ENCODE assay signal across 8 cellular contexts in genomic region chr12:67268335-67268895, GRCh38. TPM values are rescaled to one million over a fixed set of nuclear protein-coding genes. Genes with fewer than 3 reads are reported as not detected.
A peak's percentile ranks its signal among the peaks of the same experiment; 100 is the strongest.
DNase-seq lines count a peak whose midpoint lies in the region; ATAC-seq and TF ChIP-seq lines count a peak whose summit lies in the region.

No MANE protein-coding gene starts in this region.

- intact Hi-C loops in right lobe of liver (cut with DNase I) = no loop called here

- no peaks in the 10 kb centered on the region for H3K9me3 ChIP-seq in right lobe of liver

- H3K36me3 ChIP-seq in right lobe of liver = no peaks in the 10 kb centered on the region

- in situ Hi-C loops in GM18951 (cut with MboI; ENCODE audit: low sequenced_read_pairs, unreplicated experiment) = no loop called here

- WGBS in right lobe of liver (ENCODE audit: insufficient coverage, low coverage, low lambda C conversion rate, missing lambda C conversion rate) = 2% methylated on average over 17 of the region's 19 CpGs

- H3K4me1 ChIP-seq in right lobe of liver = peaks cover 0 to 26% (median 0%) of the 10 kb centered on the region in 4 donors

- DNase-seq in Ammon's horn (ENCODE audit: low spot score) = peak; percentile 99
- peak; percentile 97 for DNase-seq in NCI-H69 (lab: John Stamatoyannopoulos, UW)
- peak; percentile 72 for DNase-seq in activated CD4-positive, alpha-beta T cell treated with anti-CD3 and anti-CD28 coated beads, Interleukin-2, amount 50 U/mL, for 1 hour
- peak; percentile 98 to 99 for DNase-seq in dermis microvascular lymphatic vessel endothelial cell (ENCODE audit: low read depth in 2 of 2)
- DNase-seq in right lobe of liver = peak; percentile 75 to 93 (median 85)
- DNase-seq in stimulated activated CD4-positive, alpha-beta T cell treated with anti-CD3 and anti-CD28 coated beads, Interleukin-4, amount 100 ng/mL, for 4 hours = peak; percentile 60 to 88

- TF ChIP-seq POLR2A in GM18951 (IDR thresholded peaks at IDR 0.05; ENCODE audit: extremely low read depth, insufficient read depth, insufficient read length) = peak; percentile 49
- peak; percentile 58 for TF ChIP-seq POLR2A in right lobe of liver (IDR thresholded peaks at IDR 0.05)

- ATAC-seq in HG03196 (IDR thresholded peaks at IDR 0.05; ENCODE audit: unreplicated experiment) (peak; percentile 81), right lobe of liver (peak; percentile 84 to 92 (median 86))

- H3K27ac ChIP-seq in right lobe of liver = peak overlapping the region; percentile 96 to 98 (median 96)

- no peaks in the 10 kb centered on the region for H3K27me3 ChIP-seq in right lobe of liver

- H3K4me3 ChIP-seq in right lobe of liver = peak overlapping the region; percentile 54 to 83 (median 72)

- TF ChIP-seq CTCF in right lobe of liver (IDR thresholded peaks at IDR 0.05) = no peak

RNA-seq across cellular contexts. Expression of gene CAND1, which starts 0.7 kb away (rescaled TPM):
- total RNA-seq in dermis microvascular lymphatic vessel endothelial cell (67.4 and 76.4 TPM in 2 replicates), right lobe of liver (10 to 100 TPM; 29.3 to 64.4 (median 57.6) TPM)

Comparison
In these comparisons a context has a peak if more than half of its experiments do, and no peak if none do; other contexts are left out.
1. Peak in every context shown above with its lines: DNase-seq, ATAC-seq, H3K4me3 ChIP-seq and H3K27ac ChIP-seq.